In the genomic region with DNA sequence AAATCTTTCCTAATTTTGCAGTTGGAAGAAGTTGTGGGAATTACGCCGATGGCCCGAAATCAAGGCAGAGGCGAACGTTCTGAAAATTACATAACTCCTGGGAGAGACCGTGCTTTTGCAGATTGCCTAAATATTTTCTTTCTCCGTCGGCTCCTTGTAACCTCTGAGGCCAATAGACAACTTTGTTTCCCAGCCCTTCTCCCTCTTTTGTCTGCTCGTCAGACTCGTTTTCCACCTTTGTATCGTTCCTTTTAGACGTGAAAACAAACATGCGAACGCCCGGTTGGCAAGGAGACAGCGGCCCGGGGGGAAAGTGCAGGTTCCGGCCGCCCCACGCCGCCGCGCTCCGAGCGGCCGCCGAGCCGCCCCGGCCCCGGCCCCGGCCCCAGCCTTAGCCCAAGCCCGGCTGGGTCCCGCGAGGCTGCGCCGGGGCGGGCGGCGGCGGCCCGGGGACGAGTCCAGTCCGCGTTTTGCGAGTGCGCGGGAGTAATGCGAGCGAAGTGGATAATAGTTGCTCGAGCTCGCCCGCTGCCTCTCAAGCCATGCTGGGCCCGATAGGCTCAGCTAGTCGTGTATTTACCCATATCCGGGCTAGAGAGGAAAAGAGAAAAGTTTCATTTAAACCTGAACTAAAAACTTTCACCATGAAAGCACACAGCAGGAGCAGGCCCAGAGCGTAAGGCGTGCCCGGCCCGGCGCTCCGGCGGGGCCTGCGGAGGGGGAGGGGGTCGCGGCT, we compare ENCODE assay signal across 8 cellular contexts. TPM values are rescaled to one million over a fixed set of nuclear protein-coding genes. Genes with fewer than 3 reads are reported as not detected.
DNase-seq lines count a peak whose midpoint lies in the region; ATAC-seq and TF ChIP-seq lines count a peak whose summit lies in the region.

TSS of gene ARID1B (plus strand) at position 538 of the 736 bp plus-strand sequence. CDS start 303 bp downstream, outside the sequence.

- WGBS in suprapubic skin: under 1% methylated on average over 62 of the region's 65 CpGs

- peaks cover 31% of the 10 kb centered on the region for H3K79me2 ChIP-seq in KMS-11 (ENCODE audit: insufficient read depth, low read depth)

- TF ChIP-seq POLR2A in suprapubic skin (IDR thresholded peaks at IDR 0.05): peak in 1 of 2 donors; percentile 61

- DNase-seq in Daoy (ENCODE audit: low read depth): peak; percentile 89
- DNase-seq in SK-N-DZ (ENCODE audit: low spot score): peak; percentile 83
- peak; percentile 83 for DNase-seq in activated naive CD4-positive, alpha-beta T cell treated with Interleukin-2 at 50 U/mL for 16 hours
- peak; percentile 89 for DNase-seq in germinal center (ENCODE audit: low spot score)
- DNase-seq in omental fat pad (ENCODE audit: low spot score): peak; percentile 52
- DNase-seq in suprapubic skin (ENCODE audit: low spot score in 2 of 2): peak; percentile 90

- ATAC-seq in GM21619 (IDR thresholded peaks at IDR 0.05; ENCODE audit: unreplicated experiment): peak; percentile 45
- ATAC-seq in omental fat pad (ENCODE audit: low FRiP score): peak; percentile 78

- H3K4me2 ChIP-seq in KMS-11: peak within 1 kb of the TSS; percentile 41

- H3K27me3 ChIP-seq in KMS-11 (ENCODE audit: insufficient read depth, low read depth) (no peaks in the 10 kb centered on the region), suprapubic skin (no peaks in the 10 kb centered on the region)

- H3K9ac ChIP-seq in KMS-11: peak within 1 kb of the TSS; percentile 96

- H3K27ac ChIP-seq in KMS-11: peak within 1 kb of the TSS; percentile 98
- peak within 1 kb of the TSS; percentile 99 for H3K27ac ChIP-seq in suprapubic skin

- H3K4me3 ChIP-seq in KMS-11 (IDR thresholded peaks at IDR 0.05; ENCODE audit: insufficient read depth, low read depth, low read length) (no peak within 1 kb of the TSS), suprapubic skin (peak within 1 kb of the TSS; percentile 92)

- TF ChIP-seq CTCF in KMS-11 (conservative IDR thresholded peaks at IDR 0.05; ENCODE audit: low read depth, low read length): no peak
- TF ChIP-seq CTCF in omental fat pad (IDR thresholded peaks at IDR 0.05): no peak
- TF ChIP-seq CTCF in suprapubic skin (IDR thresholded peaks at IDR 0.05): no peak

- H3K4me1 ChIP-seq in KMS-11 (ENCODE audit: low read depth, poor library complexity, severe bottlenecking): peaks cover 22% of the 10 kb centered on the region
- H3K4me1 ChIP-seq in suprapubic skin: peaks cover 41% of the 10 kb centered on the region

- H3K36me3 ChIP-seq in KMS-11 (ENCODE audit: insufficient read depth) (no peaks in the 10 kb centered on the region), suprapubic skin (no peaks in the 10 kb centered on the region)

- peak within 1 kb of the TSS; percentile 55 for H2AFZ ChIP-seq in KMS-11 (ENCODE audit: low read depth)

- no peaks in the 10 kb centered on the region for H4K20me1 ChIP-seq in KMS-11 (ENCODE audit: insufficient read depth)

- no peak for TF ChIP-seq EP300 in suprapubic skin (IDR thresholded peaks at IDR 0.05)

- no peaks in the 10 kb centered on the region for H3K9me3 ChIP-seq in suprapubic skin

RNA-seq across cellular contexts. Expression of gene ARID1B, which starts in this region (rescaled TPM):
- total RNA-seq in Daoy (2014; rRNA removed; shearing (Covaris generic)): 15.7 and 16.3 TPM in 2 replicates
- 20.0 and 22.4 TPM in 2 replicates for polyA plus RNA-seq in SK-N-DZ (2014; cell fraction: cytosol; rRNA removed)
- 19.8 and 26.1 TPM in 2 replicates for polyA plus RNA-seq in SK-N-DZ (2014; cell fraction: nucleus; rRNA removed)
- total RNA-seq in omental fat pad (100 to 1,000 TPM in 1 of 4 donors, 10 to 100 TPM in 3; 70.5 to 135 (median 78.2) TPM), suprapubic skin (100 to 1,000 TPM; 102 to 233 (median 129) TPM)
